24 cellular contexts compared by ENCODE assay signal in genomic region chr5:160749026-160749425, GRCh38.
"Had no signal": no experiment of that assay in that cellular context is flagged by ENCODE, and none has a peak within 500 bp of the region (broad histone marks: within the 10 kb centered on the region; RNA-seq: fewer than 3 reads in every experiment).

No MANE protein-coding gene starts in this region.

- H3K27me3 ChIP-seq: esophagus squamous epithelium, gastroesophageal sphincter, neutrophil, right atrium auricular region, sigmoid colon, testis, tibial nerve had no signal

- H3K4me3 ChIP-seq: coronary artery, esophagus squamous epithelium, gastroesophageal sphincter, left ventricle myocardium inferior, lower lobe of right lung, psoas muscle, right atrium auricular region, sigmoid colon, skin epidermis, testis, tibial nerve had no signal

- H3K9me3 ChIP-seq: esophagus squamous epithelium, gastroesophageal sphincter, left ventricle myocardium inferior, lower lobe of right lung, neutrophil, psoas muscle, right atrium auricular region, sigmoid colon, testis, tibial nerve had no signal

- H3K27ac ChIP-seq: coronary artery, epithelial cell of prostate, esophagus squamous epithelium, gastroesophageal sphincter, left ventricle myocardium inferior, lower lobe of right lung, neutrophil, psoas muscle, right atrium auricular region, skin epidermis, testis, tibial nerve had no signal

- DNase-seq: cerebellar nuclear complex; effector memory CD4-positive, alpha-beta T cell; esophagus squamous epithelium; foreskin fibroblast; glutamatergic neuron; immature natural killer cell; left ventricle myocardium inferior; lower lobe of right lung; midbrain; naive B cell; psoas muscle; sigmoid colon; stimulated activated CD4-positive, alpha-beta T cell treated with anti-CD3 and anti-CD28 coated beads, Interleukin-2, amount 100 ng/mL, for 24 hours; stimulated activated CD4-positive, alpha-beta T cell treated with anti-CD3 and anti-CD28 coated beads, Interleukin-4, amount 100 ng/mL, for 4 hours; stimulated activated naive B cell treated with anti-CD40 and anti-IgM and Interleukin-4, amounts not matched to agents 10 μg/mL and 1 μg/mL and 100 μg/mL, for 72 hours; stimulated activated naive CD8-positive, alpha-beta T cell treated with anti-CD3 and anti-CD28 coated beads, Interleukin-15, amount 100 ng/mL, for 72 hours; testis had no signal

- H3K36me3 ChIP-seq: esophagus squamous epithelium, gastroesophageal sphincter, left ventricle myocardium inferior, lower lobe of right lung, neutrophil, right atrium auricular region, sigmoid colon, tibial nerve had no signal

- H3K4me1 ChIP-seq: esophagus squamous epithelium, gastroesophageal sphincter, lower lobe of right lung, psoas muscle, right atrium auricular region, testis had no signal
